Comparison of ENCODE assay signal across 1 cellular context in the genomic region with DNA sequence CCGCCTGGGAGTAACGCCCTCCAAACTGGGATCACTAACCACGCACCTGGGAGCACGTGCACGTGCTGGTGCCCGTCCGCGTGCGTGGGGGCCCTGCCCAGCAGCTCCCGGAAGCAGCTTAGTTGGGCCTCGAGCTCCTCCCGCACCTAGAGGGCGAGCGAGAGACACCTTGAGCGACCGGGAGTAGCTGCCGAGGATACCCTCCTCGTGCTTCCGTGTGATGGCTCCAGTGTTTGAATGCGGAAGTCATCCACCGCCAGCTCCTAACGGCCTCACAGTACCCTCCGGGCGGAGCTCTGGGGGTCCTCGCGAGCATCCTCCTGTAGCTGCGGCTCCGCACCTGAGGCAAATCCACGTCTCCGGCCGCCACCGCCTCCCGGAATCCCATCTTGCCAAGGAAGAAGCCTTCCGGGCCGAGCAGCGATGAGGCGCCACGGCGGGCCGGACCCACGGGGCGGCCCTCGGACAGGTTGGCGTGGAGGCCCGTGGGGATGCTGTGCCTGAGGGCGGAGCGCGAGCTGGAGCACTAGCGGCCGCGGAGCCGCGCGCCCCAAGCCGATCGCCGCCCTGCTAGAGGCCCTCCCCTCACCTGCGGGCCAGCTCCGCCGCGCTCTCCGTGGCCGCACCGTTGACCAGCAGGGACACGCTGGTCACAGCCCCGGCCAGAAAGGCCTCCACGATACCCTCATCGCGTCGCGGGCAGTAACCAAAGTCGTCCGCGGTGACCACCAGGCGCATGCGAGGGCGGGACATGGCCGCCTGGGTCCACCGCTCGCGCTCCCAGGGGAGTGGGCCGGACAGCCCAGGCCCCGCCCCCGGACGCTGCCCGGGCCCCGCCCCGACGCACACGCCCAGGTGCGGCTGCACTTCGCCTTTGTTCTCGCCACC.
TF ChIP-seq lines count a peak whose summit lies in the region.

A gene with protein sequence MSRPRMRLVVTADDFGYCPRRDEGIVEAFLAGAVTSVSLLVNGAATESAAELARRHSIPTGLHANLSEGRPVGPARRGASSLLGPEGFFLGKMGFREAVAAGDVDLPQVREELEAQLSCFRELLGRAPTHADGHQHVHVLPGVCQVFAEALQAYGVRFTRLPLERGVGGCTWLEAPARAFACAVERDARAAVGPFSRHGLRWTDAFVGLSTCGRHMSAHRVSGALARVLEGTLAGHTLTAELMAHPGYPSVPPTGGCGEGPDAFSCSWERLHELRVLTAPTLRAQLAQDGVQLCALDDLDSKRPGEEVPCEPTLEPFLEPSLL (minus strand): TSS at position 761 of the 888 bp plus-strand sequence. CDS start 8 bp downstream, at position 753.

TF ChIP-seq in GM12878, 131 proteins besides CTCF, POLR2A, EP300 and RAD21 (continued from another document and continues in another):
- TF ChIP-seq ETV6 (conservative IDR thresholded peaks at IDR 0.05 in 1 of 2, IDR thresholded peaks at IDR 0.05 in 1 of 2; ENCODE audit: borderline replicate concordance in 1 of 2, low read depth in 1 of 2) (no peak), SKIL (IDR thresholded peaks at IDR 0.05; ENCODE audit: low read depth, poor library complexity, severe bottlenecking) (no peak), EZH2 (IDR thresholded peaks at IDR 0.05; ENCODE audit: borderline replicate concordance, control insufficient read depth, low read depth, low read length) (no peak), TCF12 (IDR thresholded peaks at IDR 0.05; ENCODE audit: low read depth, low read length) (0 out of 2 replicates have a peak, but pooled peaks have one; percentile 81), SMC3 (IDR thresholded peaks at IDR 0.05; ENCODE audit: borderline replicate concordance, low read length) (peak; percentile 13; the same call in 1 of the 2 replicates), ZNF24 (IDR thresholded peaks at IDR 0.05) (no peak), IKZF1 (conservative IDR thresholded peaks at IDR 0.05) (peak; percentile 68), NFIC (IDR thresholded peaks at IDR 0.05; ENCODE audit: low read depth, low read length) (no peak), USF1 (IDR thresholded peaks at IDR 0.05; ENCODE audit: borderline replicate concordance, extremely low read length, insufficient read depth, low read depth, low read length) (peak; percentile 46), RBBP5 (conservative IDR thresholded peaks at IDR 0.05) (no peak), MXI1 (IDR thresholded peaks at IDR 0.05; ENCODE audit: low read depth, low read length) (peak; percentile 97), BMI1 (IDR thresholded peaks at IDR 0.05; ENCODE audit: borderline replicate concordance) (no peak), ZBED1 (IDR thresholded peaks at IDR 0.05; ENCODE audit: borderline replicate concordance) (0 out of 2 replicates have a peak, but pooled peaks have one; percentile 18), ZNF207 (IDR thresholded peaks at IDR 0.05; ENCODE audit: borderline replicate concordance) (no peak), TBL1XR1 (IDR thresholded peaks at IDR 0.05; ENCODE audit: low read depth, low read length) (0 out of 2 replicates have a peak, but pooled peaks have one; percentile 20), RELB (IDR thresholded peaks at IDR 0.05; ENCODE audit: low read depth) (peak; percentile 48), ATF3 (IDR thresholded peaks at IDR 0.05; ENCODE audit: borderline replicate concordance, extremely low read depth, low read depth, low read length) (no peak), SUPT20H (IDR thresholded peaks at IDR 0.05; ENCODE audit: borderline replicate concordance, control insufficient read depth, low read depth, low read length) (no peak), LARP7 (IDR thresholded peaks at IDR 0.05) (peak; percentile 88), KDM1A (IDR thresholded peaks at IDR 0.05; ENCODE audit: borderline replicate concordance) (no peak), BCL11A (IDR thresholded peaks at IDR 0.05; ENCODE audit: low read depth, low read length) (no peak), PKNOX1 (IDR thresholded peaks at IDR 0.05) (no peak), CBX3 (IDR thresholded peaks at IDR 0.05; ENCODE audit: borderline replicate concordance, low read depth) (no peak), GATAD2B (conservative IDR thresholded peaks at IDR 0.05; ENCODE audit: low read depth) (peak; percentile 95), TAF1 (IDR thresholded peaks at IDR 0.05; ENCODE audit: borderline replicate concordance, low read depth, low read length) (peak; percentile 70), CREB1 (IDR thresholded peaks at IDR 0.05; ENCODE audit: low read depth) (peak; percentile 49; the same call in 1 of the 2 replicates), ASH2L (IDR thresholded peaks at IDR 0.05; ENCODE audit: borderline replicate concordance, low read depth) (no peak), CEBPB (IDR thresholded peaks at IDR 0.05; ENCODE audit: borderline replicate concordance in 1 of 2, low read depth in 2 of 2, low read length in 2 of 2) (no peak), EGR1 (IDR thresholded peaks at IDR 0.05; ENCODE audit: borderline replicate concordance in 1 of 2, low read depth in 2 of 2, low read length in 2 of 2) (peak in 1 of 2 experiments; percentile 79; a peak in 2 of 3 replicates), SIN3A (IDR thresholded peaks at IDR 0.05; ENCODE audit: low read depth, low read length) (peak; percentile 86; the same call in 1 of the 2 replicates), MEF2A (IDR thresholded peaks at IDR 0.05; ENCODE audit: insufficient read depth, low read depth, low read length) (no peak), EED (IDR thresholded peaks at IDR 0.05; ENCODE audit: low read depth) (peak; percentile 32), PRDM15 (CRISPR knock-in tag; IDR thresholded peaks at IDR 0.05) (no peak), SRF (IDR thresholded peaks at IDR 0.05; ENCODE audit: low read depth in 2 of 2, low read length in 2 of 2) (peak; percentile 71 to 92), JUND (IDR thresholded peaks at IDR 0.05; ENCODE audit: low read depth, low read length) (no peak)
- TF ChIP-seq, protein P1, sequence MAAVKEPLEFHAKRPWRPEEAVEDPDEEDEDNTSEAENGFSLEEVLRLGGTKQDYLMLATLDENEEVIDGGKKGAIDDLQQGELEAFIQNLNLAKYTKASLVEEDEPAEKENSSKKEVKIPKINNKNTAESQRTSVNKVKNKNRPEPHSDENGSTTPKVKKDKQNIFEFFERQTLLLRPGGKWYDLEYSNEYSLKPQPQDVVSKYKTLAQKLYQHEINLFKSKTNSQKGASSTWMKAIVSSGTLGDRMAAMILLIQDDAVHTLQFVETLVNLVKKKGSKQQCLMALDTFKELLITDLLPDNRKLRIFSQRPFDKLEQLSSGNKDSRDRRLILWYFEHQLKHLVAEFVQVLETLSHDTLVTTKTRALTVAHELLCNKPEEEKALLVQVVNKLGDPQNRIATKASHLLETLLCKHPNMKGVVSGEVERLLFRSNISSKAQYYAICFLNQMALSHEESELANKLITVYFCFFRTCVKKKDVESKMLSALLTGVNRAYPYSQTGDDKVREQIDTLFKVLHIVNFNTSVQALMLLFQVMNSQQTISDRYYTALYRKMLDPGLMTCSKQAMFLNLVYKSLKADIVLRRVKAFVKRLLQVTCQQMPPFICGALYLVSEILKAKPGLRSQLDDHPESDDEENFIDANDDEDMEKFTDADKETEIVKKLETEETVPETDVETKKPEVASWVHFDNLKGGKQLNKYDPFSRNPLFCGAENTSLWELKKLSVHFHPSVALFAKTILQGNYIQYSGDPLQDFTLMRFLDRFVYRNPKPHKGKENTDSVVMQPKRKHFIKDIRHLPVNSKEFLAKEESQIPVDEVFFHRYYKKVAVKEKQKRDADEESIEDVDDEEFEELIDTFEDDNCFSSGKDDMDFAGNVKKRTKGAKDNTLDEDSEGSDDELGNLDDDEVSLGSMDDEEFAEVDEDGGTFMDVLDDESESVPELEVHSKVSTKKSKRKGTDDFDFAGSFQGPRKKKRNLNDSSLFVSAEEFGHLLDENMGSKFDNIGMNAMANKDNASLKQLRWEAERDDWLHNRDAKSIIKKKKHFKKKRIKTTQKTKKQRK (IDR thresholded peaks at IDR 0.05; ENCODE audit: low read depth, low read length): no peak
- TF ChIP-seq, protein P2, sequence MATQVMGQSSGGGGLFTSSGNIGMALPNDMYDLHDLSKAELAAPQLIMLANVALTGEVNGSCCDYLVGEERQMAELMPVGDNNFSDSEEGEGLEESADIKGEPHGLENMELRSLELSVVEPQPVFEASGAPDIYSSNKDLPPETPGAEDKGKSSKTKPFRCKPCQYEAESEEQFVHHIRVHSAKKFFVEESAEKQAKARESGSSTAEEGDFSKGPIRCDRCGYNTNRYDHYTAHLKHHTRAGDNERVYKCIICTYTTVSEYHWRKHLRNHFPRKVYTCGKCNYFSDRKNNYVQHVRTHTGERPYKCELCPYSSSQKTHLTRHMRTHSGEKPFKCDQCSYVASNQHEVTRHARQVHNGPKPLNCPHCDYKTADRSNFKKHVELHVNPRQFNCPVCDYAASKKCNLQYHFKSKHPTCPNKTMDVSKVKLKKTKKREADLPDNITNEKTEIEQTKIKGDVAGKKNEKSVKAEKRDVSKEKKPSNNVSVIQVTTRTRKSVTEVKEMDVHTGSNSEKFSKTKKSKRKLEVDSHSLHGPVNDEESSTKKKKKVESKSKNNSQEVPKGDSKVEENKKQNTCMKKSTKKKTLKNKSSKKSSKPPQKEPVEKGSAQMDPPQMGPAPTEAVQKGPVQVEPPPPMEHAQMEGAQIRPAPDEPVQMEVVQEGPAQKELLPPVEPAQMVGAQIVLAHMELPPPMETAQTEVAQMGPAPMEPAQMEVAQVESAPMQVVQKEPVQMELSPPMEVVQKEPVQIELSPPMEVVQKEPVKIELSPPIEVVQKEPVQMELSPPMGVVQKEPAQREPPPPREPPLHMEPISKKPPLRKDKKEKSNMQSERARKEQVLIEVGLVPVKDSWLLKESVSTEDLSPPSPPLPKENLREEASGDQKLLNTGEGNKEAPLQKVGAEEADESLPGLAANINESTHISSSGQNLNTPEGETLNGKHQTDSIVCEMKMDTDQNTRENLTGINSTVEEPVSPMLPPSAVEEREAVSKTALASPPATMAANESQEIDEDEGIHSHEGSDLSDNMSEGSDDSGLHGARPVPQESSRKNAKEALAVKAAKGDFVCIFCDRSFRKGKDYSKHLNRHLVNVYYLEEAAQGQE (IDR thresholded peaks at IDR 0.05; ENCODE audit: low read depth, low read length): peak; percentile 41; the same call in 1 of the 2 replicates
